20 cellular contexts compared by ENCODE assay signal in genomic region chr10:132254841-132255240, GRCh38.
"Had no signal": no experiment of that assay in that cellular context is flagged by ENCODE, and none has a peak within 500 bp of the region (broad histone marks: within the 10 kb centered on the region; RNA-seq: fewer than 3 reads in every experiment).

No MANE protein-coding gene starts in this region.

- H3K4me1 Mint-ChIP-seq: stimulated activated memory B cell treated with anti-CD40 and anti-IgM and Interleukin-4, amounts not matched to agents 10 μg/mL and 1 μg/mL and 100 μg/mL, for 72 hours had no signal

- ATAC-seq: heart left ventricle; left ventricle myocardium superior; pancreas; right cardiac atrium; stimulated activated memory B cell treated with anti-CD40 and anti-IgM and Interleukin-4, amounts not matched to agents 10 μg/mL and 1 μg/mL and 100 μg/mL, for 72 hours had no signal

- H3K27ac Mint-ChIP-seq: progenitor cell of endocrine pancreas; stimulated activated memory B cell treated with anti-CD40 and anti-IgM and Interleukin-4, amounts not matched to agents 10 μg/mL and 1 μg/mL and 100 μg/mL, for 72 hours; stimulated activated naive CD8-positive, alpha-beta T cell treated with anti-CD3 and anti-CD28 coated beads, Interleukin-15, Interleukin-2, amounts not matched to agents 100 ng/mL and 50 ng/mL, for 24 hours had no signal

- H3K27me3 Mint-ChIP-seq: stimulated activated memory B cell treated with anti-CD40 and anti-IgM and Interleukin-4, amounts not matched to agents 10 μg/mL and 1 μg/mL and 100 μg/mL, for 72 hours; stimulated activated naive CD8-positive, alpha-beta T cell treated with anti-CD3 and anti-CD28 coated beads, Interleukin-15, Interleukin-2, amounts not matched to agents 100 ng/mL and 50 ng/mL, for 24 hours had no signal

- H3K9me3 Mint-ChIP-seq: stimulated activated memory B cell treated with anti-CD40 and anti-IgM and Interleukin-4, amounts not matched to agents 10 μg/mL and 1 μg/mL and 100 μg/mL, for 72 hours; stimulated activated naive CD8-positive, alpha-beta T cell treated with anti-CD3 and anti-CD28 coated beads, Interleukin-15, Interleukin-2, amounts not matched to agents 100 ng/mL and 50 ng/mL, for 24 hours had no signal

- H3K9me3 ChIP-seq: heart left ventricle, pancreas, tibial artery, upper lobe of left lung, uterus had no signal

- H3K36me3 Mint-ChIP-seq: stimulated activated memory B cell treated with anti-CD40 and anti-IgM and Interleukin-4, amounts not matched to agents 10 μg/mL and 1 μg/mL and 100 μg/mL, for 72 hours had no signal

- H3K27me3 ChIP-seq: heart left ventricle, pancreas, upper lobe of left lung, uterus had no signal

- H3K4me3 Mint-ChIP-seq: stimulated activated memory B cell treated with anti-CD40 and anti-IgM and Interleukin-4, amounts not matched to agents 10 μg/mL and 1 μg/mL and 100 μg/mL, for 72 hours; stimulated activated naive CD8-positive, alpha-beta T cell treated with anti-CD3 and anti-CD28 coated beads, Interleukin-15, Interleukin-2, amounts not matched to agents 100 ng/mL and 50 ng/mL, for 24 hours had no signal

- DNase-seq: effector CD4-positive, alpha-beta T cell; heart left ventricle; hypothalamus; left ventricle myocardium superior; mesenchymal stem cell; midbrain; occipital lobe; pancreas; small intestine; stimulated activated CD4-positive, alpha-beta T cell treated with anti-CD3 and anti-CD28 coated beads, Interleukin-2, amount 100 ng/mL, for 48 hours; stimulated activated CD8-positive, alpha-beta memory T cell treated with anti-CD3 and anti-CD28 coated beads, Interleukin-4, amount 100 ng/mL, for 48 hours; tibial artery; uterus had no signal

- H3K4me1 ChIP-seq: heart left ventricle, pancreas, tibial artery, uterus had no signal

- H3K36me3 ChIP-seq: heart left ventricle, pancreas, tibial artery, upper lobe of left lung, uterus had no signal

- H3K4me3 ChIP-seq: coronary artery, heart left ventricle, lung, pancreas, tibial artery, upper lobe of left lung, uterus had no signal

- H3K27ac ChIP-seq: coronary artery, heart left ventricle, pancreas, tibial artery, upper lobe of left lung, uterus had no signal
